20 cellular contexts compared by ENCODE assay signal in genomic region chr10:114300036-114300645, GRCh38.
DNase-seq lines count a peak whose midpoint lies in the region; ATAC-seq and TF ChIP-seq lines count a peak whose summit lies in the region.
"Had no signal": no experiment of that assay in that cellular context is flagged by ENCODE, and none has a peak within 500 bp of the region (broad histone marks: within the 10 kb centered on the region; RNA-seq: fewer than 3 reads in every experiment).

No MANE protein-coding gene starts in this region.

- no peak for TF ChIP-seq CTCF in upper lobe of right lung (IDR thresholded peaks at IDR 0.05)

- H3K4me3 ChIP-seq in upper lobe of right lung, result no peak overlapping the region
- H3K4me3 ChIP-seq: A549; BLaER1 treated with 17β-estradiol and CSF1 and Interleukin-3, amounts not matched to agents 10 nM and 100 nM; GM23248 had no signal

- DNase-seq in cardiac septum (ENCODE audit: low spot score) (peak; percentile 63), Right ventricle myocardium inferior (ENCODE audit: missing footprints) (no peak), posterior vena cava (ENCODE audit: low spot score) (peak; percentile 44), upper lobe of right lung (peak; percentile 58), SW480 (ENCODE audit: low spot score) (no peak)
- DNase-seq: 8988T; ACHN; AML-193; BE2C; Calu3; CD4-positive, alpha-beta T cell; CD8-positive, alpha-beta memory T cell; DMS79 treated with DMSO at 0.1 percent for 48 hours; GF-D8; GM23248; H7; HCEC 1CT had no signal

- ATAC-seq in Right ventricle myocardium inferior (no peak), upper lobe of right lung (no peak), GM19023 (IDR thresholded peaks at IDR 0.05; ENCODE audit: unreplicated experiment) (no peak)
- ATAC-seq: A549 had no signal

- H3K27ac ChIP-seq in upper lobe of right lung, result no peak overlapping the region
- H3K27ac ChIP-seq: A549; BLaER1 treated with 17β-estradiol and CSF1 and Interleukin-3, amounts not matched to agents 10 nM and 100 nM; GM23248 had no signal

- H3K27me3 ChIP-seq in upper lobe of right lung, result no peaks in the 10 kb centered on the region
- H3K27me3 ChIP-seq: BE2C; BLaER1 treated with 17β-estradiol and CSF1 and Interleukin-3, amounts not matched to agents 10 nM and 100 nM had no signal

- H3K4me1 ChIP-seq in upper lobe of right lung, result peaks cover 7% of the 10 kb centered on the region
- H3K4me1 ChIP-seq: BE2C had no signal

- H3K9me3 ChIP-seq in upper lobe of right lung, result peaks cover 13% of the 10 kb centered on the region
- H3K9me3 ChIP-seq: BE2C had no signal

- intact Hi-C loops in cardiac septum (cut with DNase I) (loop anchor here (5.0 to 10.0 kb wide), 6 partner anchors 105 to 492 kb away; partner anchors contain the start of gene AFAP1L2), Right ventricle myocardium inferior (cut with DNase I) (loop anchor here (5.0 to 10.0 kb wide), 3 partner anchors 237 to 525 kb away; partner anchors contain the start of gene FHIP2A), posterior vena cava (cut with DNase I) (loop anchor here (10.0 kb wide), 1 partner anchor 135 kb away; no protein-coding TSS in a partner anchor), upper lobe of right lung (cut with DNase I) (no loop called here)

- no peaks in the 10 kb centered on the region for H3K36me3 ChIP-seq in upper lobe of right lung
- H3K36me3 ChIP-seq: BE2C had no signal

Comparison
In these comparisons a context has a peak if more than half of its experiments do, and no peak if none do; other contexts are left out.
1. DNase-seq: peak in cardiac septum (single experiment), posterior vena cava (single experiment) and upper lobe of right lung (single experiment); none in Right ventricle myocardium inferior (single experiment) and SW480 (single experiment).